ENCODE assay signal across 1 cellular context in genomic region chr18:21914739-21915319, GRCh38.
TF ChIP-seq lines count a peak whose summit lies in the region.

No MANE protein-coding gene starts in this region.

TF ChIP-seq in K562, 482 proteins besides CTCF, POLR2A, EP300 and RAD21 (continued from another document):
- TF ChIP-seq BCLAF1 (IDR thresholded peaks at IDR 0.05; ENCODE audit: borderline replicate concordance in 1 of 2, control insufficient read depth in 1 of 2, low read depth in 2 of 2, low read length in 1 of 2) (no peak), HDAC1 (IDR thresholded peaks at IDR 0.05) (no peak), ZSCAN29 (IDR thresholded peaks at IDR 0.05) (no peak), U2AF2 (optimal IDR thresholded peaks at IDR 0.05; ENCODE audit: low read depth, low read length) (no peak), LEF1 (IDR thresholded peaks at IDR 0.05) (no peak), ZBTB26 (CRISPR knock-in tag; IDR thresholded peaks at IDR 0.05) (no peak), ZBTB12 (CRISPR knock-in tag; IDR thresholded peaks at IDR 0.05) (no peak), RFX1 (IDR thresholded peaks at IDR 0.05) (no peak), SNIP1 (IDR thresholded peaks at IDR 0.05; ENCODE audit: low read depth) (no peak), E2F4 (CRISPR knock-in tag; IDR thresholded peaks at IDR 0.05; ENCODE audit: low read depth) (no peak), POLR3G (IDR thresholded peaks at IDR 0.05; ENCODE audit: extremely low read depth, insufficient read length, insufficient replicate concordance) (no peak), ZNF316 (IDR thresholded peaks at IDR 0.05) (no peak), ZBTB43 (CRISPR knock-in tag; IDR thresholded peaks at IDR 0.05) (no peak), SRSF7 (optimal IDR thresholded peaks at IDR 0.05; ENCODE audit: low read depth, low read length) (no peak), POLR2AphosphoS2 (IDR thresholded peaks at IDR 0.05; ENCODE audit: low read length) (no peak), EHMT2 (IDR thresholded peaks at IDR 0.05) (0 out of 2 replicates have a peak, but pooled peaks have one; percentile 32), MYBL2 (IDR thresholded peaks at IDR 0.05; ENCODE audit: low read depth) (no peak), MYBL2 (CRISPR knock-in tag; IDR thresholded peaks at IDR 0.05; ENCODE audit: borderline replicate concordance) (no peak), E2F5 (CRISPR knock-in tag; IDR thresholded peaks at IDR 0.05) (no peak), ZNF699 (CRISPR knock-in tag; IDR thresholded peaks at IDR 0.05; ENCODE audit: insufficient replicate concordance) (no peak), AFF1 (IDR thresholded peaks at IDR 0.05; ENCODE audit: low read depth in 1 of 2, partially characterized antibody in 2 of 2) (peak in 1 of 2 experiments; percentile 51), ARID2 (IDR thresholded peaks at IDR 0.05) (0 out of 2 replicates have a peak, but pooled peaks have one; percentile 36), SRSF3 (IDR thresholded peaks at IDR 0.05; ENCODE audit: insufficient read depth, low read length) (no peak), CHD7 (IDR thresholded peaks at IDR 0.05; ENCODE audit: low read depth, low read length) (no peak), STAG1 (CRISPR knock-in tag; IDR thresholded peaks at IDR 0.05; ENCODE audit: borderline replicate concordance) (peak; percentile 43; the same call in 1 of the 2 replicates), PTRF (tag; IDR thresholded peaks at IDR 0.05) (no peak), TAF7 (tag; IDR thresholded peaks at IDR 0.05) (no peak), ARID1B (IDR thresholded peaks at IDR 0.05) (no peak), ZNF23 (CRISPR knock-in tag; IDR thresholded peaks at IDR 0.05) (no peak), SIN3A (IDR thresholded peaks at IDR 0.05; ENCODE audit: borderline replicate concordance in 2 of 2, control insufficient read depth in 1 of 2, low read depth in 2 of 2, low read length in 2 of 2) (no peak)
